10 cellular contexts compared by ENCODE assay signal in genomic region chr6:27238010-27238983, GRCh38. TPM values are rescaled to one million over a fixed set of nuclear protein-coding genes. Genes with fewer than 3 reads are reported as not detected.
DNase-seq lines count a peak whose midpoint lies in the region; ATAC-seq and TF ChIP-seq lines count a peak whose summit lies in the region.
"Had no signal": no experiment of that assay in that cellular context is flagged by ENCODE, and none has a peak within 500 bp of the region (broad histone marks: within the 10 kb centered on the region; RNA-seq: fewer than 3 reads in every experiment).

No MANE protein-coding gene starts in this region.

- peaks cover 9% of the 10 kb centered on the region for H3K36me3 Mint-ChIP-seq in activated naive CD4-positive, alpha-beta T cell treated with anti-CD3 and anti-CD28 coated beads for 36 hours (ENCODE audit: low read depth)
- peaks cover 26% of the 10 kb centered on the region for H3K36me3 Mint-ChIP-seq in stimulated activated effector memory CD8-positive, alpha-beta T cell treated with anti-CD3 and anti-CD28 coated beads, Interleukin-12 subunit alpha, Interleukin-12 subunit beta, amount 100 ng/mL, for 72 hours

- H3K9me3 Mint-ChIP-seq in activated naive CD4-positive, alpha-beta T cell treated with anti-CD3 and anti-CD28 coated beads for 36 hours = peaks cover 1% of the 10 kb centered on the region
- peaks cover 8% of the 10 kb centered on the region for H3K9me3 Mint-ChIP-seq in stimulated activated effector memory CD8-positive, alpha-beta T cell treated with anti-CD3 and anti-CD28 coated beads, Interleukin-12 subunit alpha, Interleukin-12 subunit beta, amount 100 ng/mL, for 72 hours

- H3K27ac Mint-ChIP-seq in activated naive CD4-positive, alpha-beta T cell treated with anti-CD3 and anti-CD28 coated beads for 36 hours = no peak overlapping the region
- H3K27ac Mint-ChIP-seq in stimulated activated effector memory CD8-positive, alpha-beta T cell treated with anti-CD3 and anti-CD28 coated beads, Interleukin-12 subunit alpha, Interleukin-12 subunit beta, amount 100 ng/mL, for 72 hours = no peak overlapping the region

- no peak for DNase-seq in activated naive CD4-positive, alpha-beta T cell treated with anti-CD3 and anti-CD28 coated beads for 36 hours
- DNase-seq in activated naive CD4-positive, alpha-beta T cell treated with Interleukin-2 at 50 U/mL for 16 hours = no peak
- DNase-seq in foreskin melanocyte = peak; percentile 11
- DNase-seq in stimulated activated effector memory CD8-positive, alpha-beta T cell treated with anti-CD3 and anti-CD28 coated beads, Interleukin-12 subunit alpha, Interleukin-12 subunit beta, amount 100 ng/mL, for 72 hours (ENCODE audit: low spot score in 2 of 2) = no peak
- no peak for DNase-seq in cerebellar cortex (ENCODE audit: low spot score)
- DNase-seq in NCI-H2171 treated with DMSO at 0.1 percent for 48 hours (lab: John Stamatoyannopoulos, UW) = no peak
- DNase-seq in GF-D8 (lab: John Stamatoyannopoulos, UW) = no peak
- DNase-seq: heart left ventricle, NCI-H1417 had no signal

- peak overlapping the region; percentile 53 for H3K4me3 Mint-ChIP-seq in activated naive CD4-positive, alpha-beta T cell treated with anti-CD3 and anti-CD28 coated beads for 36 hours
- H3K4me3 Mint-ChIP-seq in stimulated activated effector memory CD8-positive, alpha-beta T cell treated with anti-CD3 and anti-CD28 coated beads, Interleukin-12 subunit alpha, Interleukin-12 subunit beta, amount 100 ng/mL, for 72 hours = peak overlapping the region; percentile 42

- TF ChIP-seq CTCF in WI38 (IDR thresholded peaks at IDR 0.05; ENCODE audit: low read depth, low read length) = no peak

- CTCF ChIA-PET in activated naive CD4-positive, alpha-beta T cell treated with anti-CD3 and anti-CD28 coated beads for 36 hours (lab: Charles Lee) = interaction anchor here (1.1 kb wide), 1 partner anchor 14 kb away, joined by 4 read pairs; no protein-coding TSS in a partner anchor

- peaks cover 20% of the 10 kb centered on the region for H3K4me1 Mint-ChIP-seq in activated naive CD4-positive, alpha-beta T cell treated with anti-CD3 and anti-CD28 coated beads for 36 hours (ENCODE audit: low read depth)
- peaks cover 6% of the 10 kb centered on the region for H3K4me1 Mint-ChIP-seq in stimulated activated effector memory CD8-positive, alpha-beta T cell treated with anti-CD3 and anti-CD28 coated beads, Interleukin-12 subunit alpha, Interleukin-12 subunit beta, amount 100 ng/mL, for 72 hours

- H3K4me3 ChIP-seq in WI38 (ENCODE audit: low read depth, low read length) = peak overlapping the region; percentile 54

- intact Hi-C loops in activated naive CD4-positive, alpha-beta T cell treated with anti-CD3 and anti-CD28 coated beads for 36 hours (cut with micrococcal nuclease) = loop anchor here (5.0 kb wide), 4 partner anchors 44 to 664 kb away; no protein-coding TSS in a partner anchor

- peaks cover 75% of the 10 kb centered on the region for H3K27me3 Mint-ChIP-seq in activated naive CD4-positive, alpha-beta T cell treated with anti-CD3 and anti-CD28 coated beads for 36 hours (ENCODE audit: low read depth)

- ATAC-seq in stimulated activated effector memory CD8-positive, alpha-beta T cell treated with anti-CD3 and anti-CD28 coated beads, Interleukin-12 subunit alpha, Interleukin-12 subunit beta, amount 100 ng/mL, for 72 hours = no peak
- ATAC-seq: heart left ventricle had no signal

RNA-seq across cellular contexts. Expression of gene PRSS16, which starts 9.2 kb away (rescaled TPM):
- total RNA-seq in activated naive CD4-positive, alpha-beta T cell treated with anti-CD3 and anti-CD28 coated beads for 36 hours = 1 to 10 TPM; 1.3 to 1.4 TPM
